In genomic region chr11:44065851-44066731, GRCh38 we compare ENCODE assay signal across 1 cellular context.
TF ChIP-seq lines count a peak whose summit lies in the region.

Gene ACCS (plus strand): TSS chr11:44066270. CDS start chr11:44067628, 1,358 bp downstream.

TF ChIP-seq in K562, 482 proteins besides CTCF, POLR2A, EP300 and RAD21 (continued from another document and continues in another):
- TF ChIP-seq HINFP (tag; conservative IDR thresholded peaks at IDR 0.05; ENCODE audit: low read depth) (0 out of 2 replicates have a peak, but pooled peaks have one; percentile 44), HIVEP1 (CRISPR knock-in tag; IDR thresholded peaks at IDR 0.05) (no peak), BCL6 (CRISPR knock-in tag; IDR thresholded peaks at IDR 0.05) (no peak), ATF1 (CRISPR knock-in tag; IDR thresholded peaks at IDR 0.05) (peak; percentile 40; the same call in 1 of the 2 replicates), ATF1 (tag; IDR thresholded peaks at IDR 0.05) (peak; percentile 89), ESRRA (IDR thresholded peaks at IDR 0.05; ENCODE audit: borderline replicate concordance, low read depth) (peak; percentile 62), HLTF (IDR thresholded peaks at IDR 0.05) (peak; percentile 65; the same call in 1 of the 2 replicates), ZNF140 (CRISPR knock-in tag; IDR thresholded peaks at IDR 0.05) (no peak), UBTF (IDR thresholded peaks at IDR 0.05; ENCODE audit: borderline replicate concordance in 1 of 2, low read depth in 2 of 2, low read length in 2 of 2) (peak; percentile 67 to 93; a peak in 3 of 4 replicates), NONO (IDR thresholded peaks at IDR 0.05; ENCODE audit: low read depth in 2 of 2, low read length in 1 of 2) (peak in 1 of 2 experiments; percentile 82; a peak in 1 of 4 replicates), ZNF232 (CRISPR knock-in tag; IDR thresholded peaks at IDR 0.05) (no peak), SMARCA4 (IDR thresholded peaks at IDR 0.05) (peak; percentile 52), ATF6 (CRISPR knock-in tag; IDR thresholded peaks at IDR 0.05) (0 out of 2 replicates have a peak, but pooled peaks have one; percentile 40), ZNF197 (CRISPR knock-in tag; IDR thresholded peaks at IDR 0.05; ENCODE audit: low read depth) (no peak), SOX6 (IDR thresholded peaks at IDR 0.05) (peak; percentile 49), HMGN3 (IDR thresholded peaks at IDR 0.05; ENCODE audit: borderline replicate concordance, extremely low read depth, insufficient read length, low read depth, low read length) (peak; percentile 79), TAF1 (IDR thresholded peaks at IDR 0.05; ENCODE audit: control insufficient read depth, extremely low read depth, insufficient read depth, low read length, severe bottlenecking) (peak; percentile 63), ZFX (CRISPR knock-in tag; IDR thresholded peaks at IDR 0.05) (peak; percentile 95), HNRNPLL (IDR thresholded peaks at IDR 0.05; ENCODE audit: low read depth, low read length, poor library complexity, severe bottlenecking) (peak; percentile 66), ZNF592 (IDR thresholded peaks at IDR 0.05) (peak; percentile 90), ARHGAP35 (IDR thresholded peaks at IDR 0.05; ENCODE audit: partially characterized antibody) (peak; percentile 75), GABPB1 (CRISPR knock-in tag; IDR thresholded peaks at IDR 0.05) (peak; percentile 76; the same call in 1 of the 2 replicates), CTBP1 (IDR thresholded peaks at IDR 0.05; ENCODE audit: borderline replicate concordance) (peak; percentile 89), ZNF830 (CRISPR knock-in tag; IDR thresholded peaks at IDR 0.05) (0 out of 2 replicates have a peak, but pooled peaks have one; percentile 36), PHF8 (IDR thresholded peaks at IDR 0.05; ENCODE audit: borderline replicate concordance, low read length) (peak; percentile 90), DPF2 (IDR thresholded peaks at IDR 0.05) (peak; percentile 63), USF2 (CRISPR knock-in tag; IDR thresholded peaks at IDR 0.05) (peak; percentile 91), PRMT5 (CRISPR knock-in tag; IDR thresholded peaks at IDR 0.05) (no peak), TFAP4 (CRISPR knock-in tag; IDR thresholded peaks at IDR 0.05; ENCODE audit: borderline replicate concordance) (peak; percentile 85; the same call in 1 of the 2 replicates), ZNF551 (CRISPR knock-in tag; IDR thresholded peaks at IDR 0.05) (no peak), CHCHD3 (CRISPR knock-in tag; IDR thresholded peaks at IDR 0.05) (no peak), SUPT5H (IDR thresholded peaks at IDR 0.05) (peak; percentile 86), POLR2B (IDR thresholded peaks at IDR 0.05; ENCODE audit: low read depth, partially characterized antibody) (peak; percentile 78), SPI1 (IDR thresholded peaks at IDR 0.05; ENCODE audit: borderline replicate concordance, low read depth, low read length) (peak; percentile 86), ZBTB1 (CRISPR knock-in tag; IDR thresholded peaks at IDR 0.05; ENCODE audit: borderline replicate concordance, low read depth) (no peak), HDAC3 (IDR thresholded peaks at IDR 0.05; ENCODE audit: borderline replicate concordance, partially characterized antibody) (peak; percentile 51), HNRNPL (IDR thresholded peaks at IDR 0.05; ENCODE audit: low read depth, low read length) (peak; percentile 96), POLR2AphosphoS5 (IDR thresholded peaks at IDR 0.05; ENCODE audit: control insufficient read depth, insufficient read depth, low read depth, low read length) (peak; percentile 64), TBP (optimal IDR thresholded peaks at IDR 0.05; ENCODE audit: low read depth, low read length) (peak; percentile 86), ZBTB17 (CRISPR knock-in tag; IDR thresholded peaks at IDR 0.05) (peak; percentile 27; the same call in 1 of the 2 replicates), ZNF766 (CRISPR knock-in tag; conservative IDR thresholded peaks at IDR 0.05) (no peak; the same call in 1 of the 2 replicates), ZNF77 (CRISPR knock-in tag; IDR thresholded peaks at IDR 0.05) (no peak), ZNF263 (CRISPR knock-in tag; IDR thresholded peaks at IDR 0.05; ENCODE audit: borderline replicate concordance) (no peak), ESRRB (CRISPR knock-in tag; IDR thresholded peaks at IDR 0.05; ENCODE audit: borderline replicate concordance) (no peak), ZNF24 (IDR thresholded peaks at IDR 0.05) (no peak), TOE1 (IDR thresholded peaks at IDR 0.05; ENCODE audit: borderline replicate concordance) (peak; percentile 80; the same call in 1 of the 2 replicates), TOE1 (CRISPR knock-in tag; IDR thresholded peaks at IDR 0.05; ENCODE audit: borderline replicate concordance, low read depth) (0 out of 2 replicates have a peak, but pooled peaks have one; percentile 34), SIN3B (IDR thresholded peaks at IDR 0.05; ENCODE audit: low read depth) (peak; percentile 47; the same call in 1 of the 2 replicates), ZC3H4 (CRISPR knock-in tag; IDR thresholded peaks at IDR 0.05; ENCODE audit: borderline replicate concordance) (no peak), USF1 (CRISPR knock-in tag; IDR thresholded peaks at IDR 0.05) (peak; percentile 96), CBX3 (IDR thresholded peaks at IDR 0.05; ENCODE audit: borderline replicate concordance in 1 of 2, low read length in 2 of 2) (peak in 1 of 2 experiments; percentile 91; a peak in 2 of 3 replicates), STAG1 (CRISPR knock-in tag; IDR thresholded peaks at IDR 0.05; ENCODE audit: borderline replicate concordance) (no peak), CREM (IDR thresholded peaks at IDR 0.05; ENCODE audit: low read depth) (peak; percentile 87), BRD9 (IDR thresholded peaks at IDR 0.05; ENCODE audit: low read depth, partially characterized antibody) (peak; percentile 28), ARID1B (IDR thresholded peaks at IDR 0.05) (peak; percentile 59), HDAC8 (tag; IDR thresholded peaks at IDR 0.05) (peak; percentile 80; the same call in 1 of the 2 replicates), RUNX1 (IDR thresholded peaks at IDR 0.05; ENCODE audit: low read depth) (no peak), CHD2 (IDR thresholded peaks at IDR 0.05; ENCODE audit: low read depth, low read length) (peak; percentile 97), E2F6 (IDR thresholded peaks at IDR 0.05; ENCODE audit: borderline replicate concordance in 1 of 2, extremely low read depth in 1 of 2, insufficient read depth in 1 of 2, insufficient read length in 1 of 2, low read depth in 1 of 2, low read length in 1 of 2, poor library complexity in 1 of 2, severe bottlenecking in 1 of 2) (peak; percentile 85 to 86), HMBOX1 (IDR thresholded peaks at IDR 0.05) (peak; percentile 47; the same call in 1 of the 2 replicates)
